Comparison of ENCODE assay signal across 38 cellular contexts in the genomic region with DNA sequence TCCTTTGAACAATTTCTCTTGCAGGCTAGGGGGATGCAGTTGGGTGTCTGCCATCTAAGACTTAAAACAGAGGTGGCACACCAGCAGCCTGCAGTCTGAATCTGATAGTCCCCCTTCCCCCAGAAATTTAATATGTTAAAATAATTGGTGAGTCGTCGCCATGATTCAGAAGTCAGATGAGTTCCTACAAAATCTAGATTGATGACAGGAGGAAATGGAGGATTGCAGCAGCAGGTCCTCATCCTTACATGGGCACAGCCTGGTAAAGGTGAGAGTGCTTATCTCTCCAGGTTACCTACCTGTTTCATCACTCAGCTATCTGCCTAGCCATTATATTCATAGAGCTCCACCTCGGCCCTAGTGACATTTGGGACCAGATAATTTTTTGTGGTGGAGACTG.
A peak's percentile ranks its signal among the peaks of the same experiment; 100 is the strongest.
DNase-seq lines count a peak whose midpoint lies in the region; ATAC-seq, FAIRE-seq and TF ChIP-seq lines count a peak whose summit lies in the region.
"Had no signal": no experiment of that assay in that cellular context is flagged by ENCODE, and none has a peak within 500 bp of the region (broad histone marks: within the 10 kb centered on the region; RNA-seq: fewer than 3 reads in every experiment).

No MANE protein-coding gene starts in this region.

- H3K9me3 ChIP-seq in SK-N-SH (no peaks in the 10 kb centered on the region), PC-3 (ENCODE audit: low read length) (no peaks in the 10 kb centered on the region), skeletal muscle satellite cell (replicated peaks; ENCODE audit: low read length) (no peaks in the 10 kb centered on the region)
- H3K9me3 ChIP-seq: ascending aorta, heart left ventricle, ovary, suprapubic skin had no signal

- H2AFZ ChIP-seq in SK-N-SH (ENCODE audit: low read depth) (no peak overlapping the region), PC-3 (ENCODE audit: low read length) (no peak overlapping the region)

- DNase-seq in SK-N-SH, result no peak
- peak; percentile 58 for DNase-seq in PC-3
- peak; percentile 62 for DNase-seq in epithelial cell of esophagus (ENCODE audit: low read depth)
- DNase-seq in NCI-H510A (lab: John Stamatoyannopoulos, UW), result no peak
- no peak for DNase-seq in GM19239 (ENCODE audit: insufficient read length, low spot score)
- DNase-seq: activated CD4-positive, alpha-beta T cell treated with anti-CD3 and anti-CD28 coated beads for 4 hours; activated CD8-positive, alpha-beta T cell treated with anti-CD3 and anti-CD28 coated beads, Interleukin-2, amount 10 ng/mL, durations not matched to agents 7 days and 5 days; caudate nucleus; cortex of kidney; DMS79 treated with DMSO at 0.1 percent for 48 hours; effector memory CD4-positive, alpha-beta T cell; foreskin melanocyte; heart left ventricle; kidney; naive thymus-derived CD8-positive, alpha-beta T cell; NCI-H1417; NCI-H2029 treated with DMSO at 0.1 percent for 48 hours; NCI-H2227 treated with DMSO at 0.1 percent for 48 hours; NCI-H69; ovary; retina; SIG-M5; small intestine; stimulated activated naive CD4-positive, alpha-beta T cell treated with Interleukin-2 at 50 U/mL for 16 hours; SW 1271; T1000 had no signal

- POLR2A ChIA-PET in SK-N-SH (lab: Yijun Ruan, JAX), result no interaction called here
- POLR2A ChIA-PET in PC-3 (lab: Charles Lee; ENCODE audit: unreplicated experiment), result no interaction called here

- BruUV-seq in PC-3 (replicated peaks; lab: Mats Ljungman, UMichigan), result no TSS peak

- H3F3A ChIP-seq in SK-N-SH (replicated peaks; ENCODE audit: insufficient read depth) (peaks cover 8% of the 10 kb centered on the region), PC-3 (ENCODE audit: low read length, unreplicated experiment) (no peaks in the 10 kb centered on the region)

- H3K79me2 ChIP-seq in SK-N-SH (ENCODE audit: insufficient read depth) (no peaks in the 10 kb centered on the region), PC-3 (ENCODE audit: low read length) (no peaks in the 10 kb centered on the region)

- H3K9me2 ChIP-seq in SK-N-SH (no peaks in the 10 kb centered on the region), PC-3 (replicated peaks; ENCODE audit: low read length) (no peaks in the 10 kb centered on the region)

- H3K4me2 ChIP-seq in SK-N-SH (no peak overlapping the region), PC-3 (ENCODE audit: low read length) (peak overlapping the region; percentile 11; the same call in 1 of the 2 replicates), skeletal muscle satellite cell (ENCODE audit: low read length) (peak overlapping the region; percentile 22)

- WGBS in SK-N-SH (ENCODE audit: low lambda C conversion rate), result 76% methylated on average over 3 of the region's 3 CpGs

- ATAC-seq in SK-N-SH treated with all-trans-retinoic acid at 6 μM for 48 hours (no peak), PC-3 (peak; percentile 21; the same call in 1 of the 2 replicates), HG03378 (IDR thresholded peaks at IDR 0.05; ENCODE audit: unreplicated experiment) (no peak)
- ATAC-seq: activated CD8-positive, alpha-beta T cell treated with anti-CD3 and anti-CD28 coated beads, Interleukin-2, amount 10 ng/mL, durations not matched to agents 7 days and 5 days; activated naive CD4-positive, alpha-beta T cell treated with anti-CD3 and anti-CD28 coated beads, Interleukin-2, amount 50 U/mL, for 72 hours; activated T-helper 17 cell treated with anti-CD3 and anti-CD28 coated beads, Interleukin-2, amount 50 U/mL, for 72 hours; heart left ventricle; K562; naive thymus-derived CD8-positive, alpha-beta T cell; Panc1 had no signal

- TF ChIP-seq EP300 in SK-N-SH (IDR thresholded peaks at IDR 0.05; ENCODE audit: borderline replicate concordance in 1 of 2, low read depth in 1 of 2, low read length in 1 of 2), result peak in 1 of 2 experiments; percentile 35; a peak in 1 of 4 replicates

- CTCF ChIA-PET in SK-N-SH (lab: Yijun Ruan, JAX) (no interaction called here), PC-3 (lab: Charles Lee) (no interaction called here)

- H3K4me1 ChIP-seq in SK-N-SH (ENCODE audit: control insufficient read depth in 1 of 2, insufficient read depth in 2 of 2, low read depth in 1 of 2, low read length in 1 of 2) (peaks cover 0 to 24% of the 10 kb centered on the region in 2 experiments), PC-3 (ENCODE audit: insufficient read depth, low read length) (peaks cover 28% of the 10 kb centered on the region), skeletal muscle satellite cell (ENCODE audit: control insufficient read depth, insufficient read depth, low read length) (peaks cover 44% of the 10 kb centered on the region)
- H3K4me1 ChIP-seq: ascending aorta, suprapubic skin had no signal

- H3K4me3 ChIP-seq in SK-N-SH (ENCODE audit: low read depth in 2 of 2, low read length in 1 of 2) (no peak overlapping the region), PC-3 (ENCODE audit: low read length) (no peak overlapping the region), epithelial cell of esophagus (ENCODE audit: low read length) (no peak overlapping the region), skeletal muscle satellite cell (ENCODE audit: low read length) (peak overlapping the region; percentile 33)
- H3K4me3 ChIP-seq: ascending aorta, heart left ventricle, K562, ovary, suprapubic skin had no signal

- H4K20me1 ChIP-seq in SK-N-SH (ENCODE audit: insufficient read depth) (no peaks in the 10 kb centered on the region), PC-3 (ENCODE audit: low read length) (no peaks in the 10 kb centered on the region)

- no peak for FAIRE-seq in GM19239 (lab: Jason Lieb, UNC)
- FAIRE-seq: HTR-8/SVneo, K562, kidney, small intestine had no signal

- H3K36me3 ChIP-seq in SK-N-SH (replicated peaks in 1 of 2; ENCODE audit: control insufficient read depth in 1 of 2, insufficient read depth in 2 of 2, low read length in 1 of 2) (no peaks in the 10 kb centered on the region), PC-3 (ENCODE audit: low read depth, low read length) (no peaks in the 10 kb centered on the region), skeletal muscle satellite cell (ENCODE audit: insufficient read depth, low read length) (no peaks in the 10 kb centered on the region)
- H3K36me3 ChIP-seq: ascending aorta, heart left ventricle, ovary, suprapubic skin, WERI-Rb-1 had no signal

- no peak for TF ChIP-seq CTCF in SK-N-SH (IDR thresholded peaks at IDR 0.05)
- TF ChIP-seq CTCF in PC-3 (conservative IDR thresholded peaks at IDR 0.05; ENCODE audit: low read depth, low read length), result no peak
- no peak for TF ChIP-seq CTCF in epithelial cell of esophagus (IDR thresholded peaks at IDR 0.05; ENCODE audit: insufficient read depth, low read depth, low read length, missing control alignments)

- H3K27me3 ChIP-seq in SK-N-SH (ENCODE audit: insufficient read depth) (no peaks in the 10 kb centered on the region), PC-3 (ENCODE audit: low read length) (no peaks in the 10 kb centered on the region), skeletal muscle satellite cell (ENCODE audit: control insufficient read depth, insufficient read depth, low read length) (no peaks in the 10 kb centered on the region)
- H3K27me3 ChIP-seq: ascending aorta, heart left ventricle, ovary, suprapubic skin had no signal

- intact Hi-C loops in PC-3 (cut with micrococcal nuclease), result loop anchor here (5.0 kb wide), 1 partner anchor 358 kb away; the partner anchor contains the start of gene ELL2

- H3K9ac ChIP-seq in SK-N-SH (no peak overlapping the region), PC-3 (ENCODE audit: low read length) (no peak overlapping the region), skeletal muscle satellite cell (ENCODE audit: low read depth, low read length) (no peak overlapping the region)

- H3K27ac ChIP-seq in SK-N-SH (ENCODE audit: low read depth in 2 of 2, low read length in 1 of 2) (peak overlapping the region in 1 of 2 experiments; percentile 35; a peak in 2 of 4 replicates), PC-3 (ENCODE audit: low read length) (0 out of 2 replicates have a peak overlapping the region, but pooled peaks have one; percentile 26)
- H3K27ac ChIP-seq: 22Rv1, ascending aorta, heart left ventricle, ovary, suprapubic skin, WERI-Rb-1 had no signal

- no peak for TF ChIP-seq RAD21 in SK-N-SH (IDR thresholded peaks at IDR 0.05; ENCODE audit: low read length)

TF ChIP-seq in SK-N-SH treated with all-trans-retinoic acid at 6 μM for 48 hours, 23 proteins besides CTCF, POLR2A, EP300 and RAD21:
- no peak for TF ChIP-seq RARB (CRISPR knock-in tag; IDR thresholded peaks at IDR 0.05)
- no peak for TF ChIP-seq PPARA (CRISPR knock-in tag; IDR thresholded peaks at IDR 0.05; ENCODE audit: borderline replicate concordance)
- TF ChIP-seq OSR1 (CRISPR knock-in tag; IDR thresholded peaks at IDR 0.05), result no peak
- TF ChIP-seq, protein P1, sequence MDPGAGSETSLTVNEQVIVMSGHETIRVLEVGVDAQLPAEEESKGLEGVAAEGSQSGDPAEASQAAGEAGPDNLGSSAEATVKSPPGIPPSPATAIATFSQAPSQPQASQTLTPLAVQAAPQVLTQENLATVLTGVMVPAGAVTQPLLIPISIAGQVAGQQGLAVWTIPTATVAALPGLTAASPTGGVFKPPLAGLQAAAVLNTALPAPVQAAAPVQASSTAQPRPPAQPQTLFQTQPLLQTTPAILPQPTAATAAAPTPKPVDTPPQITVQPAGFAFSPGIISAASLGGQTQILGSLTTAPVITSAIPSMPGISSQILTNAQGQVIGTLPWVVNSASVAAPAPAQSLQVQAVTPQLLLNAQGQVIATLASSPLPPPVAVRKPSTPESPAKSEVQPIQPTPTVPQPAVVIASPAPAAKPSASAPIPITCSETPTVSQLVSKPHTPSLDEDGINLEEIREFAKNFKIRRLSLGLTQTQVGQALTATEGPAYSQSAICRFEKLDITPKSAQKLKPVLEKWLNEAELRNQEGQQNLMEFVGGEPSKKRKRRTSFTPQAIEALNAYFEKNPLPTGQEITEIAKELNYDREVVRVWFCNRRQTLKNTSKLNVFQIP (CRISPR knock-in tag; IDR thresholded peaks at IDR 0.05; ENCODE audit: borderline replicate concordance, low read depth), result no peak
- TF ChIP-seq BACH2 (CRISPR knock-in tag; IDR thresholded peaks at IDR 0.05; ENCODE audit: borderline replicate concordance), result no peak
TF ChIP-seq in SK-N-SH treated with all-trans-retinoic acid at 6 μM for 48 hours: peak in this region for 0.

Comparison
In these comparisons a context has a peak if more than half of its experiments do, and no peak if none do; other contexts are left out.
1. DNase-seq: peak in PC-3 (single experiment) and epithelial cell of esophagus (single experiment); none in SK-N-SH (single experiment), NCI-H510A (single experiment) and GM19239 (single experiment).